In the genomic region with DNA sequence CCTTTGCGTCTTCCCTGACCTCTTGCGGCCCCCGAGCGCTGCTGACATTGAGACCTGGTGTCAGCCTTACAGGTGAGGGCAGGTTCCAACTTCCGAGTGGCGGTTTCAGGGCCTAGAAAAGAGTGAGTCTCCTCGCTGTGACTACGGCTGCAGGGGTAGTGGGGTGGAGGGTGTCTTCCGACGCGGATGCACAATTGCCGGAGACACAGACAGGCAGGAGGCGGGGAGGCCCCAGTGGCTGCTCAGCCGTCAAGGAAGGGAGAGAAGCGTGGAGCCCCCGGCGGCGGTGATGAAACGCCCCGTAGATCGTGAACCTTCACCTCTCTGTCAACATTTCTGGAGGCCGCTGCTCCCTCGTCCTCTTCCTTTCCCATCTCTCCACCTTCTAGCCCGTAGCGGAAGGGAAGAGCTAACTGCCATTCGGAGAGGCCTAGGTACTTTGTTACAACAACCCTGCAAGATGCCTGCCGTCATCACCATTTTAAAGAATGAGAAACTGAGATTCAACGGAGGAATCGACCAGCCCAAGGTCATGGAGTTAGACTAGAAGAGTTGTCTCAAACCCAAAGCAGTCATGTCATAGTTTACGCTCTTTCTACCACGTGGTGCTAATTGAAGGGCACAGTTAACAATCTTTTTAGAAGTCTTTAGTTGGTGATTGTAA, we compare ENCODE assay signal across 7 cellular contexts. TPM values are rescaled to one million over a fixed set of nuclear protein-coding genes. Genes with fewer than 3 reads are reported as not detected.
A peak's percentile ranks its signal among the peaks of the same experiment; 100 is the strongest.
DNase-seq lines count a peak whose midpoint lies in the region; ATAC-seq, FAIRE-seq and TF ChIP-seq lines count a peak whose summit lies in the region.

No MANE protein-coding gene starts in this region.

- ATAC-seq in GM21529 (IDR thresholded peaks at IDR 0.05; ENCODE audit: unreplicated experiment): peak; percentile 8
- peak in 1 of 2 donors; percentile 49 for ATAC-seq in lower lobe of right lung
- peak; percentile 48 for ATAC-seq in upper lobe of right lung

- no peaks in the 10 kb centered on the region for H3K9me3 ChIP-seq in lower lobe of right lung
- H3K9me3 ChIP-seq in upper lobe of right lung: no peaks in the 10 kb centered on the region

- no peak for DNase-seq in GM12891 (ENCODE audit: insufficient read length, low spot score)
- DNase-seq in HuH-7.5 (ENCODE audit: low spot score): peak; percentile 56
- no peak for DNase-seq in lower lobe of right lung
- peak; percentile 72 for DNase-seq in upper lobe of right lung
- no peak for DNase-seq in cortex of kidney (lab: John Stamatoyannopoulos, UW)

- peaks cover 0 to 3% (median 0%) of the 10 kb centered on the region in 5 experiments for H3K9me3 Mint-ChIP-seq in brain

- TF ChIP-seq CTCF in brain (conservative IDR thresholded peaks at IDR 0.05): no peak
- no peak for TF ChIP-seq CTCF in lower lobe of right lung (IDR thresholded peaks at IDR 0.05)
- no peak for TF ChIP-seq CTCF in upper lobe of right lung (IDR thresholded peaks at IDR 0.05)

- H3K4me3 ChIP-seq in lower lobe of right lung (peak overlapping the region; percentile 95), upper lobe of right lung (peak overlapping the region; percentile 97)

- no peaks in the 10 kb centered on the region for H3K27me3 ChIP-seq in lower lobe of right lung (ENCODE audit: low read depth)
- no peaks in the 10 kb centered on the region for H3K27me3 ChIP-seq in upper lobe of right lung

- peak overlapping the region; percentile 97 to 100 (median 98) for H3K4me3 Mint-ChIP-seq in brain

- H3K36me3 ChIP-seq in lower lobe of right lung (peaks cover 5% of the 10 kb centered on the region), upper lobe of right lung (no peaks in the 10 kb centered on the region)

- intact Hi-C loops in lower lobe of right lung (cut with DNase I) (no loop called here), upper lobe of right lung (cut with DNase I) (no loop called here)

- H3K27ac ChIP-seq in lower lobe of right lung (peak overlapping the region; percentile 97), upper lobe of right lung (peak overlapping the region; percentile 98)

- TF ChIP-seq POLR2A in GM12891 (IDR thresholded peaks at IDR 0.05; ENCODE audit: low read depth, low read length): no peak

- H3K27ac Mint-ChIP-seq in brain: peak overlapping the region; percentile 90 to 100 (median 100)

- peaks cover 23% of the 10 kb centered on the region for H3K36me3 Mint-ChIP-seq in brain

- H3K4me1 Mint-ChIP-seq in brain: peaks cover 29% of the 10 kb centered on the region

- H3K4me1 ChIP-seq in lower lobe of right lung: peaks cover 15% of the 10 kb centered on the region
- H3K4me1 ChIP-seq in upper lobe of right lung: peaks cover 13% of the 10 kb centered on the region

- peak; percentile 5 for FAIRE-seq in GM12891 (lab: Jason Lieb, UNC)

- peaks cover 4% of the 10 kb centered on the region for H3K27me3 Mint-ChIP-seq in brain

TF ChIP-seq in GM12891, 5 proteins besides CTCF, POLR2A, EP300 and RAD21:
- TF ChIP-seq TAF1 (IDR thresholded peaks at IDR 0.05; ENCODE audit: low read depth, low read length): no peak
- TF ChIP-seq POU2F2 (IDR thresholded peaks at IDR 0.05; ENCODE audit: low read depth, low read length): no peak
- TF ChIP-seq PAX5 (IDR thresholded peaks at IDR 0.05; ENCODE audit: insufficient read depth, low read length, severe bottlenecking): no peak
- no peak for TF ChIP-seq SPI1 (IDR thresholded peaks at IDR 0.05; ENCODE audit: low read depth, low read length)
- no peak for TF ChIP-seq POLR2AphosphoS5 (IDR thresholded peaks at IDR 0.05; ENCODE audit: low read depth, low read length)
TF ChIP-seq in GM12891: peak in this region for 0.

RNA-seq across cellular contexts. Expression of gene DNAJA3, which starts 0.5 kb away (rescaled TPM):
- polyA plus RNA-seq in GM12891 (2012; ENCODE audit: low read depth, missing spikeins): 34.2 TPM
- polyA plus RNA-seq in brain (ENCODE audit: insufficient read depth, low read depth, low replicate concordance): 43.8 TPM
- total RNA-seq in lower lobe of right lung: 34.6 TPM
- total RNA-seq in upper lobe of right lung: 36.1 TPM

RNA-seq across cellular contexts. Expression of gene CORO7, which starts 9.8 kb away (rescaled TPM):
- polyA plus RNA-seq in GM12891 (2012; ENCODE audit: low read depth, missing spikeins): 37.8 TPM
- 87.6 TPM for polyA plus RNA-seq in brain (ENCODE audit: insufficient read depth, low read depth, low replicate concordance)
- total RNA-seq in lower lobe of right lung: 58.5 TPM
- total RNA-seq in upper lobe of right lung: 52.4 TPM

RNA-seq across cellular contexts. Expression of gene NMRAL1, which starts 48.3 kb away (rescaled TPM):
- polyA plus RNA-seq in GM12891 (2012; ENCODE audit: low read depth, missing spikeins): 61.8 TPM
- 116 TPM for polyA plus RNA-seq in brain (ENCODE audit: insufficient read depth, low read depth, low replicate concordance)
- total RNA-seq in lower lobe of right lung (43.5 TPM), upper lobe of right lung (39.0 TPM)

RNA-seq across cellular contexts. Expression of gene HMOX2, which starts 50.0 kb away (rescaled TPM):
- polyA plus RNA-seq in GM12891 (2012; ENCODE audit: low read depth, missing spikeins): 34.0 TPM
- polyA plus RNA-seq in brain (ENCODE audit: insufficient read depth, low read depth, low replicate concordance): 123 TPM
- total RNA-seq in lower lobe of right lung (53.8 TPM), upper lobe of right lung (53.0 TPM)

RNA-seq across cellular contexts. Expression of gene VASN, which starts 54.5 kb away (rescaled TPM):
- polyA plus RNA-seq in GM12891 (2012; ENCODE audit: low read depth, missing spikeins): 0.15 TPM
- 5.0 TPM for polyA plus RNA-seq in brain (ENCODE audit: insufficient read depth, low read depth, low replicate concordance)
- total RNA-seq in lower lobe of right lung (17.4 TPM), upper lobe of right lung (20.3 TPM)

Comparison
In these comparisons a context has a peak if more than half of its experiments do, and no peak if none do; other contexts are left out.
1. DNase-seq: peak in HuH-7.5 (single experiment) and upper lobe of right lung (single experiment); none in GM12891 (single experiment), lower lobe of right lung (single experiment) and cortex of kidney (single experiment).